In the genomic region with DNA sequence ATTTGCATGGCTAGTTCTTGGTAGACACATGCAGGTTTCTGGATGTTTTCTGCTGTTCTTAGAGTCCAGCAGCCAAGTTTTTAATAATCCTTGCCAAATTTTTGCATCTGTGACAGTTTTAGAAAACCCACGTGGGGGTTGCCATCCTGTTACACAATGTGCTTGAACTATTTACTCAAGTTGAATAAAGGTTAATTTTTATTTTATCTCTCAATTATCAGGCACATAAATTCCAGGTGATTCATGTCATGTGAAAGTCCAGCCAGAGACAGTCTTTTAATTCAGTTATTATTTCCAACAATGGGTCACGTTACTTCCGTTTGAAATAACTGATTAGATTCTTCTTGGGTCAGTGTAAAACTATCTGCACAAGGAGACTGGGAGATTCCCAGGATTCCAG, we compare ENCODE assay signal across 19 cellular contexts. TPM values are rescaled to one million over a fixed set of nuclear protein-coding genes. Genes with fewer than 3 reads are reported as not detected.
"Had no signal": no experiment of that assay in that cellular context is flagged by ENCODE, and none has a peak within 500 bp of the region (broad histone marks: within the 10 kb centered on the region; RNA-seq: fewer than 3 reads in every experiment).

No MANE protein-coding gene starts in this region.

- H3K36me3 ChIP-seq: colonic mucosa, esophagus squamous epithelium, heart left ventricle, left lung, right atrium auricular region, transverse colon, vagina had no signal

- H3K4me3 Mint-ChIP-seq: activated CD4-positive, alpha-beta memory T cell treated with anti-CD3 and anti-CD28 coated beads for 36 hours; activated CD4-positive, alpha-beta T cell treated with anti-CD3 and anti-CD28 coated beads for 36 hours; activated CD8-positive, alpha-beta memory T cell treated with anti-CD3 and anti-CD28 coated beads, Interleukin-2, amount 10 ng/mL, durations not matched to agents 7 days and 5 days; activated naive CD4-positive, alpha-beta T cell treated with anti-CD3 and anti-CD28 coated beads, Interleukin-2, amount 10 ng/mL, durations not matched to agents 7 days and 5 days; naive thymus-derived CD4-positive, alpha-beta T cell; T-helper 17 cell had no signal

- H3K9me3 Mint-ChIP-seq: activated CD4-positive, alpha-beta memory T cell treated with anti-CD3 and anti-CD28 coated beads for 36 hours; activated naive CD4-positive, alpha-beta T cell treated with anti-CD3 and anti-CD28 coated beads, Interleukin-2, amount 10 ng/mL, durations not matched to agents 7 days and 5 days; naive thymus-derived CD4-positive, alpha-beta T cell had no signal

- H3K27ac Mint-ChIP-seq: activated CD4-positive, alpha-beta memory T cell treated with anti-CD3 and anti-CD28 coated beads for 36 hours; activated CD4-positive, alpha-beta T cell treated with anti-CD3 and anti-CD28 coated beads for 36 hours; activated CD8-positive, alpha-beta memory T cell treated with anti-CD3 and anti-CD28 coated beads, Interleukin-2, amount 10 ng/mL, durations not matched to agents 7 days and 5 days; activated naive CD4-positive, alpha-beta T cell treated with anti-CD3 and anti-CD28 coated beads, Interleukin-2, amount 10 ng/mL, durations not matched to agents 7 days and 5 days; naive thymus-derived CD4-positive, alpha-beta T cell; T-helper 17 cell had no signal

- H3K4me1 ChIP-seq: colonic mucosa, esophagus squamous epithelium, heart left ventricle, vagina had no signal

- ATAC-seq: activated CD4-positive, alpha-beta T cell treated with anti-CD3 and anti-CD28 coated beads for 36 hours; activated CD8-positive, alpha-beta memory T cell treated with anti-CD3 and anti-CD28 coated beads, Interleukin-2, amount 10 ng/mL, durations not matched to agents 7 days and 5 days; heart left ventricle; left lung; naive thymus-derived CD4-positive, alpha-beta T cell; T-helper 17 cell had no signal

- H3K27me3 ChIP-seq: colonic mucosa, esophagus squamous epithelium, heart left ventricle, left lung, right atrium auricular region, transverse colon, vagina had no signal

- DNase-seq: activated CD4-positive, alpha-beta memory T cell treated with anti-CD3 and anti-CD28 coated beads for 36 hours; activated CD4-positive, alpha-beta T cell treated with anti-CD3 and anti-CD28 coated beads for 36 hours; activated CD8-positive, alpha-beta memory T cell treated with anti-CD3 and anti-CD28 coated beads, Interleukin-2, amount 10 ng/mL, durations not matched to agents 7 days and 5 days; activated naive CD4-positive, alpha-beta T cell treated with anti-CD3 and anti-CD28 coated beads, Interleukin-2, amount 10 ng/mL, durations not matched to agents 7 days and 5 days; activated T-cell treated with anti-CD3 and anti-CD28 coated beads, Interleukin-2, amount 50 U/mL, for 1 hour; central memory CD4-positive, alpha-beta T cell; colonic mucosa; esophagus squamous epithelium; foreskin melanocyte; heart left ventricle; left lung; naive thymus-derived CD4-positive, alpha-beta T cell; stimulated activated CD4-positive, alpha-beta T cell treated with anti-CD3 and anti-CD28 coated beads, Interleukin-15, amount 100 ng/mL, for 24 hours; stimulated activated CD4-positive, alpha-beta T cell treated with anti-CD3 and anti-CD28 coated beads, Interleukin-4, amount 100 ng/mL, for 1 hour; stimulated activated naive CD4-positive, alpha-beta T cell treated with Interleukin-2 at 50 U/mL for 16 hours; T-helper 17 cell; transverse colon had no signal

- H3K4me1 Mint-ChIP-seq: activated CD4-positive, alpha-beta T cell treated with anti-CD3 and anti-CD28 coated beads for 36 hours; activated CD8-positive, alpha-beta memory T cell treated with anti-CD3 and anti-CD28 coated beads, Interleukin-2, amount 10 ng/mL, durations not matched to agents 7 days and 5 days; activated naive CD4-positive, alpha-beta T cell treated with anti-CD3 and anti-CD28 coated beads, Interleukin-2, amount 10 ng/mL, durations not matched to agents 7 days and 5 days; naive thymus-derived CD4-positive, alpha-beta T cell; T-helper 17 cell had no signal

- H3K36me3 Mint-ChIP-seq: activated CD4-positive, alpha-beta memory T cell treated with anti-CD3 and anti-CD28 coated beads for 36 hours; activated CD8-positive, alpha-beta memory T cell treated with anti-CD3 and anti-CD28 coated beads, Interleukin-2, amount 10 ng/mL, durations not matched to agents 7 days and 5 days; activated naive CD4-positive, alpha-beta T cell treated with anti-CD3 and anti-CD28 coated beads, Interleukin-2, amount 10 ng/mL, durations not matched to agents 7 days and 5 days; naive thymus-derived CD4-positive, alpha-beta T cell had no signal

- H3K9me3 ChIP-seq: colonic mucosa, esophagus squamous epithelium, heart left ventricle, left lung, right atrium auricular region, transverse colon, vagina had no signal

- H3K4me3 ChIP-seq: colonic mucosa, esophagus squamous epithelium, heart left ventricle, left lung, right atrium auricular region, transverse colon, vagina had no signal

- H3K27ac ChIP-seq: colonic mucosa, esophagus squamous epithelium, heart left ventricle, left lung, right atrium auricular region, transverse colon, vagina had no signal

RNA-seq across cellular contexts. Expression of gene MYRFL, which starts 15.7 kb away (rescaled TPM):
- total RNA-seq: activated CD4-positive, alpha-beta memory T cell treated with anti-CD3 and anti-CD28 coated beads for 36 hours; activated CD4-positive, alpha-beta T cell treated with anti-CD3 and anti-CD28 coated beads for 36 hours; activated CD8-positive, alpha-beta memory T cell treated with anti-CD3 and anti-CD28 coated beads, Interleukin-2, amount 10 ng/mL, durations not matched to agents 7 days and 5 days; esophagus squamous epithelium; right atrium auricular region; T-helper 17 cell; vagina had no signal
